Comparison of ENCODE assay signal across 13 cellular contexts in genomic region chr2:225100856-225101294, GRCh38. TPM values are rescaled to one million over a fixed set of nuclear protein-coding genes. Genes with fewer than 3 reads are reported as not detected.
DNase-seq lines count a peak whose midpoint lies in the region; ATAC-seq, FAIRE-seq and TF ChIP-seq lines count a peak whose summit lies in the region.
"Had no signal": no experiment of that assay in that cellular context is flagged by ENCODE, and none has a peak within 500 bp of the region (broad histone marks: within the 10 kb centered on the region; RNA-seq: fewer than 3 reads in every experiment).

No MANE protein-coding gene starts in this region.

- H3K4me3 ChIP-seq in fibroblast of villous mesenchyme (ENCODE audit: low read depth, low read length) (no peak overlapping the region), ascending aorta (no peak overlapping the region), pancreas (no peak overlapping the region), H7 (ENCODE audit: insufficient read depth, low read depth, low read length) (no peak overlapping the region)

- intact Hi-C loops in ascending aorta (cut with DNase I): no loop called here
- intact Hi-C loops in pancreas (cut with DNase I): no loop called here

- no peak overlapping the region for H3K27ac Mint-ChIP-seq in stimulated activated naive CD8-positive, alpha-beta T cell treated with anti-CD3 and anti-CD28 coated beads, Interleukin-15, amount 100 ng/mL, for 72 hours

- WGBS in pancreas, 2 donors: 48 to 67% methylated on average over 1 of the region's 1 CpG

- H3K9me3 ChIP-seq in ascending aorta: no peaks in the 10 kb centered on the region
- H3K9me3 ChIP-seq in pancreas: no peaks in the 10 kb centered on the region
- H3K9me3 ChIP-seq: neutrophil had no signal

- no peak for FAIRE-seq in pancreas (lab: Jason Lieb, UNC)
- FAIRE-seq: colon, TTC549 had no signal

- DNase-seq in stimulated activated naive CD8-positive, alpha-beta T cell treated with anti-CD3 and anti-CD28 coated beads, Interleukin-15, Interleukin-2, amounts not matched to agents 100 U/mL and 50 U/mL, for 24 hours: no peak
- no peak for DNase-seq in stimulated activated naive CD8-positive, alpha-beta T cell treated with anti-CD3 and anti-CD28 coated beads, Interleukin-15, amount 100 ng/mL, for 72 hours
- DNase-seq in SW 1271 (lab: John Stamatoyannopoulos, UW) (peak; percentile 4 to 78), fibroblast of villous mesenchyme (ENCODE audit: low read depth) (peak; percentile 66), ascending aorta (ENCODE audit: low spot score in 2 of 2) (no peak), pancreas (no peak), medulla oblongata (ENCODE audit: extremely low spot score) (no peak), H7 (no peak)
- DNase-seq: activated T-cell treated with anti-CD3 and anti-CD28 coated beads, Interleukin-2, amount 50 U/mL, for 48 hours had no signal

- no peaks in the 10 kb centered on the region for H3K27me3 Mint-ChIP-seq in stimulated activated naive CD8-positive, alpha-beta T cell treated with anti-CD3 and anti-CD28 coated beads, Interleukin-15, amount 100 ng/mL, for 72 hours

- ATAC-seq in stimulated activated naive CD8-positive, alpha-beta T cell treated with anti-CD3 and anti-CD28 coated beads, Interleukin-15, Interleukin-2, amounts not matched to agents 100 U/mL and 50 U/mL, for 24 hours: peak; percentile 52
- no peak for ATAC-seq in stimulated activated naive CD8-positive, alpha-beta T cell treated with anti-CD3 and anti-CD28 coated beads, Interleukin-15, amount 100 ng/mL, for 72 hours
- no peak for ATAC-seq in pancreas

- no peaks in the 10 kb centered on the region for H3K9me3 Mint-ChIP-seq in stimulated activated naive CD8-positive, alpha-beta T cell treated with anti-CD3 and anti-CD28 coated beads, Interleukin-15, amount 100 ng/mL, for 72 hours

- H3K36me3 ChIP-seq in ascending aorta: no peaks in the 10 kb centered on the region
- no peaks in the 10 kb centered on the region for H3K36me3 ChIP-seq in pancreas
- H3K36me3 ChIP-seq in H7 (replicated peaks; ENCODE audit: control insufficient read depth, insufficient read depth, low read length): no peaks in the 10 kb centered on the region
- H3K36me3 ChIP-seq: neutrophil had no signal

- no peaks in the 10 kb centered on the region for H3K27me3 ChIP-seq in ascending aorta
- H3K27me3 ChIP-seq in pancreas: no peaks in the 10 kb centered on the region
- H3K27me3 ChIP-seq in H7 (ENCODE audit: control insufficient read depth, insufficient read depth, low read length): no peaks in the 10 kb centered on the region
- H3K27me3 ChIP-seq: neutrophil had no signal

- peak overlapping the region in 1 of 2 donors; percentile 19 for H3K27ac ChIP-seq in ascending aorta
- no peak overlapping the region for H3K27ac ChIP-seq in pancreas
- H3K27ac ChIP-seq: C4-2B, neutrophil had no signal

- TF ChIP-seq CTCF in fibroblast of villous mesenchyme (IDR thresholded peaks at IDR 0.05; ENCODE audit: insufficient read depth, low read depth, low read length): no peak
- no peak for TF ChIP-seq CTCF in ascending aorta (IDR thresholded peaks at IDR 0.05)
- TF ChIP-seq CTCF in pancreas (IDR thresholded peaks at IDR 0.05): no peak

- H3K4me3 Mint-ChIP-seq in stimulated activated naive CD8-positive, alpha-beta T cell treated with anti-CD3 and anti-CD28 coated beads, Interleukin-15, amount 100 ng/mL, for 72 hours: no peak overlapping the region

- H3K4me1 Mint-ChIP-seq in stimulated activated naive CD8-positive, alpha-beta T cell treated with anti-CD3 and anti-CD28 coated beads, Interleukin-15, amount 100 ng/mL, for 72 hours: no peaks in the 10 kb centered on the region

- H3K4me1 ChIP-seq in ascending aorta (no peaks in the 10 kb centered on the region), pancreas (no peaks in the 10 kb centered on the region)

RNA-seq across cellular contexts. Expression of gene DOCK10, which starts 58.6 kb away (rescaled TPM):
- total RNA-seq in fibroblast of villous mesenchyme: 20.7 and 26.1 TPM in 2 replicates
- total RNA-seq in ascending aorta: 30.9 TPM
- total RNA-seq in pancreas: 10 to 100 TPM in 1 of 6 donors, 1 to 10 TPM in 5; 1.1 to 16.3 (median 3.6) TPM
- polyA plus RNA-seq in pancreas: 1 to 10 TPM in 1 of 2 donors, under 1 TPM in 1; 0.95 to 3.2 TPM
- 0.11 and 1.1 TPM in 2 replicates for total RNA-seq in H7 (2014; rRNA removed; shearing (Covaris generic))

Comparison
In these comparisons a context has a peak if more than half of its experiments do, and no peak if none do; other contexts are left out.
1. DNase-seq: peak in SW 1271 (2 of 2) and fibroblast of villous mesenchyme (single experiment); none in stimulated activated naive CD8-positive, alpha-beta T cell treated with anti-CD3 and anti-CD28 coated beads, Interleukin-15, Interleukin-2, amounts not matched to agents 100 U/mL and 50 U/mL, for 24 hours (single experiment), stimulated activated naive CD8-positive, alpha-beta T cell treated with anti-CD3 and anti-CD28 coated beads, Interleukin-15, amount 100 ng/mL, for 72 hours (0 of 2), ascending aorta (0 of 2), pancreas (0 of 6), medulla oblongata (single experiment) and H7 (single experiment).